ENCODE assay signal across 13 cellular contexts in genomic region chr7:38171558-38172403, GRCh38. TPM values are rescaled to one million over a fixed set of nuclear protein-coding genes. Genes with fewer than 3 reads are reported as not detected.
DNase-seq lines count a peak whose midpoint lies in the region; ATAC-seq and TF ChIP-seq lines count a peak whose summit lies in the region.
"Had no signal": no experiment of that assay in that cellular context is flagged by ENCODE, and none has a peak within 500 bp of the region (broad histone marks: within the 10 kb centered on the region; RNA-seq: fewer than 3 reads in every experiment).

No MANE protein-coding gene starts in this region.

- no peak overlapping the region for H3K23ac ChIP-seq in IMR-90 (ENCODE audit: low read depth, low read length)

- H3K9me1 ChIP-seq in IMR-90 (ENCODE audit: insufficient read depth, low read length), result no peaks in the 10 kb centered on the region

- H3K27ac Mint-ChIP-seq in activated naive CD4-positive, alpha-beta T cell treated with anti-CD3 and anti-CD28 coated beads for 36 hours, result no peak overlapping the region
- no peak overlapping the region for H3K27ac Mint-ChIP-seq in activated naive CD4-positive, alpha-beta T cell treated with anti-CD3 and anti-CD28 coated beads, Interleukin-2, amount 10 ng/mL, durations not matched to agents 7 days and 5 days
- peak overlapping the region; percentile 11 for H3K27ac Mint-ChIP-seq in stimulated activated naive CD8-positive, alpha-beta T cell treated with anti-CD3 and anti-CD28 coated beads, Interleukin-15, Interleukin-2, amounts not matched to agents 100 ng/mL and 50 ng/mL, for 24 hours
- H3K27ac Mint-ChIP-seq: nephron had no signal

- dilution Hi-C loops in IMR-90 (cut with HindIII; ENCODE audit: low sequenced_read_pairs, unreplicated experiment), result no loop called here

- intact Hi-C loops in activated naive CD4-positive, alpha-beta T cell treated with anti-CD3 and anti-CD28 coated beads for 36 hours (cut with micrococcal nuclease), result loop anchor here (2.0 to 10.0 kb wide), 3 partner anchors 255 to 1963 kb away; partner anchors contain the start of genes MPLKIP and SUGCT
- intact Hi-C loops in IMR-90 (cut with micrococcal nuclease), result loop anchor here (5.0 to 10.0 kb wide), 2 partner anchors 44 to 1517 kb away; no protein-coding TSS in a partner anchor

- no TSS peak for BruUV-seq in IMR-90 (replicated peaks; lab: Mats Ljungman, UMichigan)

- H4K5ac ChIP-seq in IMR-90 (ENCODE audit: low read depth, low read length), result no peak overlapping the region

- no peak overlapping the region for H3K9ac ChIP-seq in IMR-90 (ENCODE audit: low read depth, low read length)

- peaks cover 4% of the 10 kb centered on the region; the same call in 1 of the 2 replicates for H3K4me1 ChIP-seq in IMR-90 (ENCODE audit: control insufficient read depth, insufficient read depth, low read length)
- H3K4me1 ChIP-seq: uterus had no signal

- peaks cover 13% of the 10 kb centered on the region for H3K27me3 Mint-ChIP-seq in activated naive CD4-positive, alpha-beta T cell treated with anti-CD3 and anti-CD28 coated beads for 36 hours (ENCODE audit: low read depth)
- H3K27me3 Mint-ChIP-seq in activated naive CD4-positive, alpha-beta T cell treated with anti-CD3 and anti-CD28 coated beads, Interleukin-2, amount 10 ng/mL, durations not matched to agents 7 days and 5 days, result peaks cover 16% of the 10 kb centered on the region
- peaks cover 30% of the 10 kb centered on the region for H3K27me3 Mint-ChIP-seq in stimulated activated naive CD8-positive, alpha-beta T cell treated with anti-CD3 and anti-CD28 coated beads, Interleukin-15, Interleukin-2, amounts not matched to agents 100 ng/mL and 50 ng/mL, for 24 hours

- no CpG with 5 or more reads among the region's 6 CpGs for WGBS in IMR-90 (ENCODE audit: extremely low coverage in 2 of 2, insufficient read length in 1 of 2), 2 experiments

- H3K36me3 Mint-ChIP-seq in activated naive CD4-positive, alpha-beta T cell treated with anti-CD3 and anti-CD28 coated beads for 36 hours (ENCODE audit: low read depth), result no peaks in the 10 kb centered on the region
- H3K36me3 Mint-ChIP-seq in activated naive CD4-positive, alpha-beta T cell treated with anti-CD3 and anti-CD28 coated beads, Interleukin-2, amount 10 ng/mL, durations not matched to agents 7 days and 5 days, result no peaks in the 10 kb centered on the region
- no peaks in the 10 kb centered on the region for H3K36me3 Mint-ChIP-seq in stimulated activated naive CD8-positive, alpha-beta T cell treated with anti-CD3 and anti-CD28 coated beads, Interleukin-15, Interleukin-2, amounts not matched to agents 100 ng/mL and 50 ng/mL, for 24 hours (ENCODE audit: low read depth)

- no peak overlapping the region for H2AFZ ChIP-seq in IMR-90 (replicated peaks; ENCODE audit: low read length, poor library complexity)

- no peak overlapping the region for H4K91ac ChIP-seq in IMR-90 (ENCODE audit: insufficient read depth, low read depth, low read length)

- H3K4ac ChIP-seq in IMR-90 (ENCODE audit: low read depth, low read length), result no peak overlapping the region

- no peak overlapping the region for H3K4me3 ChIP-seq in IMR-90 (ENCODE audit: insufficient read depth, low read depth, low read length)
- H3K4me3 ChIP-seq: uterus had no signal

- peaks cover 25% of the 10 kb centered on the region for H3K4me1 Mint-ChIP-seq in activated naive CD4-positive, alpha-beta T cell treated with anti-CD3 and anti-CD28 coated beads for 36 hours (ENCODE audit: low read depth)
- H3K4me1 Mint-ChIP-seq in activated naive CD4-positive, alpha-beta T cell treated with anti-CD3 and anti-CD28 coated beads, Interleukin-2, amount 10 ng/mL, durations not matched to agents 7 days and 5 days, result peaks cover 7% of the 10 kb centered on the region
- H3K4me1 Mint-ChIP-seq in stimulated activated naive CD8-positive, alpha-beta T cell treated with anti-CD3 and anti-CD28 coated beads, Interleukin-15, Interleukin-2, amounts not matched to agents 100 ng/mL and 50 ng/mL, for 24 hours (ENCODE audit: low read depth), result peaks cover 30% of the 10 kb centered on the region

- H3K36me3 ChIP-seq in IMR-90 (ENCODE audit: control insufficient read depth, insufficient read depth, low read length), result no peaks in the 10 kb centered on the region
- H3K36me3 ChIP-seq: uterus had no signal

- H3K9me3 ChIP-seq in IMR-90 (ENCODE audit: control insufficient read depth, insufficient read depth, low read length), result no peaks in the 10 kb centered on the region
- H3K9me3 ChIP-seq: uterus had no signal

- H3K9me3 Mint-ChIP-seq in activated naive CD4-positive, alpha-beta T cell treated with anti-CD3 and anti-CD28 coated beads for 36 hours, result no peaks in the 10 kb centered on the region
- H3K9me3 Mint-ChIP-seq in activated naive CD4-positive, alpha-beta T cell treated with anti-CD3 and anti-CD28 coated beads, Interleukin-2, amount 10 ng/mL, durations not matched to agents 7 days and 5 days, result no peaks in the 10 kb centered on the region
- H3K9me3 Mint-ChIP-seq in stimulated activated naive CD8-positive, alpha-beta T cell treated with anti-CD3 and anti-CD28 coated beads, Interleukin-15, Interleukin-2, amounts not matched to agents 100 ng/mL and 50 ng/mL, for 24 hours, result no peaks in the 10 kb centered on the region

- H2BK15ac ChIP-seq in IMR-90 (ENCODE audit: low read depth, low read length), result no peak overlapping the region

- no peak overlapping the region for H4K8ac ChIP-seq in IMR-90 (ENCODE audit: low read depth in 2 of 2, low read length in 2 of 2)

- no peaks in the 10 kb centered on the region for H4K20me1 ChIP-seq in IMR-90 (ENCODE audit: insufficient read depth, low read length)

- H3K18ac ChIP-seq in IMR-90 (ENCODE audit: low read depth, low read length), result no peak overlapping the region

- no peak for TF ChIP-seq RAD21 in IMR-90 (IDR thresholded peaks at IDR 0.05; ENCODE audit: low read length)

- H3K4me2 ChIP-seq in IMR-90 (ENCODE audit: low read depth, low read length), result no peak overlapping the region

- no peak overlapping the region for H3K4me3 Mint-ChIP-seq in activated naive CD4-positive, alpha-beta T cell treated with anti-CD3 and anti-CD28 coated beads for 36 hours
- no peak overlapping the region for H3K4me3 Mint-ChIP-seq in activated naive CD4-positive, alpha-beta T cell treated with anti-CD3 and anti-CD28 coated beads, Interleukin-2, amount 10 ng/mL, durations not matched to agents 7 days and 5 days
- H3K4me3 Mint-ChIP-seq in stimulated activated naive CD8-positive, alpha-beta T cell treated with anti-CD3 and anti-CD28 coated beads, Interleukin-15, Interleukin-2, amounts not matched to agents 100 ng/mL and 50 ng/mL, for 24 hours, result peak overlapping the region; percentile 25
- H3K4me3 Mint-ChIP-seq: nephron had no signal

- H2AK9ac ChIP-seq in IMR-90 (replicated peaks; ENCODE audit: low read depth, low read length, poor library complexity), result no peak overlapping the region

- TF ChIP-seq POLR2A in IMR-90 (IDR thresholded peaks at IDR 0.05; ENCODE audit: low read depth, low read length), result no peak

- H2AK5ac ChIP-seq in IMR-90 (ENCODE audit: low read depth, low read length), result no peak overlapping the region

- peak; percentile 58 for ATAC-seq in HG02840 (IDR thresholded peaks at IDR 0.05; ENCODE audit: low FRiP score, unreplicated experiment)
- no peak for ATAC-seq in IMR-90 (ENCODE audit: low read depth)
- ATAC-seq: Panc1 had no signal

- in situ Hi-C loops in IMR-90 (cut with MboI; ENCODE audit: low sequenced_read_pairs), result no loop called here

- POLR2A ChIA-PET in IMR-90 (lab: Charles Lee; ENCODE audit: unreplicated experiment), result no interaction called here

- no peak overlapping the region for H2BK5ac ChIP-seq in IMR-90 (ENCODE audit: low read depth, low read length, poor library complexity, severe bottlenecking)

- no peak for TF ChIP-seq CTCF in IMR-90 (conservative IDR thresholded peaks at IDR 0.05; ENCODE audit: low read depth, low read length)

- no peak overlapping the region for H3K14ac ChIP-seq in IMR-90 (replicated peaks; ENCODE audit: low read depth, low read length)

- no peak overlapping the region for H3K27ac ChIP-seq in IMR-90 (ENCODE audit: insufficient read depth, low read length)
- H3K27ac ChIP-seq: uterus had no signal

- H3K27me3 ChIP-seq in IMR-90 (ENCODE audit: control insufficient read depth, insufficient read depth, low read length), result no peaks in the 10 kb centered on the region
- H3K27me3 ChIP-seq: uterus had no signal

- CTCF ChIA-PET in activated naive CD4-positive, alpha-beta T cell treated with anti-CD3 and anti-CD28 coated beads for 36 hours (lab: Charles Lee), result interaction anchor here (1.0 to 1.3 kb wide), 2 partner anchors 8 to 197 kb away, joined by 3 to 4 read pairs; no protein-coding TSS in a partner anchor
- CTCF ChIA-PET in activated naive CD4-positive, alpha-beta T cell treated with anti-CD3 and anti-CD28 coated beads, Interleukin-2, amount 10 ng/mL, durations not matched to agents 7 days and 5 days (lab: Charles Lee), result interaction anchor here (0.6 kb wide), 1 partner anchor 261 kb away, joined by 3 read pairs; no protein-coding TSS in a partner anchor
- CTCF ChIA-PET in IMR-90 (lab: Yijun Ruan, JAX), result interaction anchor here (0.6 kb wide), 1 partner anchor 12 kb away, joined by 5 read pairs; no protein-coding TSS in a partner anchor

- H3K56ac ChIP-seq in IMR-90 (ENCODE audit: extremely low read depth, insufficient read depth, low read length), result no peak overlapping the region

- DNase-seq in activated naive CD4-positive, alpha-beta T cell treated with anti-CD3 and anti-CD28 coated beads for 36 hours, result peak; percentile 29
- no peak for DNase-seq in activated naive CD4-positive, alpha-beta T cell treated with anti-CD3 and anti-CD28 coated beads, Interleukin-2, amount 10 ng/mL, durations not matched to agents 7 days and 5 days
- DNase-seq in IMR-90 (no peak), NCI-H1417 (lab: John Stamatoyannopoulos, UW) (no peak), HT-29 (ENCODE audit: low spot score) (no peak)
- DNase-seq in activated CD4-positive, alpha-beta T cell treated with anti-CD3 and anti-CD28 coated beads for 1 hour, result no peak
- DNase-seq: glutamatergic neuron; stimulated activated CD4-positive, alpha-beta T cell treated with anti-CD3 and anti-CD28 coated beads, Interleukin-4, amount 100 ng/mL, for 24 hours; uterus had no signal

- H3K79me1 ChIP-seq in IMR-90 (ENCODE audit: low read depth in 1 of 2, low read length in 2 of 2), result no peaks in the 10 kb centered on the region

- no peak overlapping the region for H2BK20ac ChIP-seq in IMR-90 (ENCODE audit: low read depth, low read length)

- H2BK120ac ChIP-seq in IMR-90 (ENCODE audit: low read depth, low read length), result no peak overlapping the region

TF ChIP-seq in IMR-90, 13 proteins besides CTCF, POLR2A, EP300 and RAD21 (continues in another document):
- TF ChIP-seq RFX5 (IDR thresholded peaks at IDR 0.05; ENCODE audit: low read depth, low read length) (no peak), NFE2L2 (IDR thresholded peaks at IDR 0.05; ENCODE audit: low read depth, low read length) (0 out of 2 replicates have a peak, but pooled peaks have one; percentile 10), SMC3 (IDR thresholded peaks at IDR 0.05; ENCODE audit: low read depth, low read length) (no peak)

RNA-seq across cellular contexts. Expression of gene STARD3NL, which starts 6.3 kb away (rescaled TPM):
- 10 to 100 TPM; 23.7 to 25.7 TPM for total RNA-seq in activated naive CD4-positive, alpha-beta T cell treated with anti-CD3 and anti-CD28 coated beads for 36 hours
- 69.7 and 102 TPM in 2 replicates for total RNA-seq in IMR-90 (2012; rRNA removed)
- polyA plus RNA-seq in IMR-90 (2012; rRNA removed), result 46.5 and 51.6 TPM in 2 replicates
- polyA plus RNA-seq in IMR-90 (2012; cell fraction: cytosol; rRNA removed), result 11.7 and 13.9 TPM in 2 replicates
- 3.1 and 19.2 TPM in 2 replicates for polyA plus RNA-seq in IMR-90 (2012; cell fraction: nucleus; rRNA removed; ENCODE audit: low replicate concordance)
- total RNA-seq in HT-29 (2014; rRNA removed; shearing (Covaris generic)), result 25.5 and 25.8 TPM in 2 replicates
